In genomic region chr16:70430667-70431536, GRCh38 we compare ENCODE assay signal across 1 cellular context.
TF ChIP-seq lines count a peak whose summit lies in the region.

No MANE protein-coding gene starts in this region.

TF ChIP-seq in GM23338, 12 proteins besides CTCF, POLR2A, EP300 and RAD21 (continued from another document):
- TF ChIP-seq ZNF462 (CRISPR knock-in tag; IDR thresholded peaks at IDR 0.05) (no peak), NANOG (IDR thresholded peaks at IDR 0.05; ENCODE audit: borderline replicate concordance) (no peak), ZNF331 (CRISPR knock-in tag; IDR thresholded peaks at IDR 0.05; ENCODE audit: low read depth) (no peak), JUNB (IDR thresholded peaks at IDR 0.05; ENCODE audit: unreplicated experiment) (no peak), CREB1 (CRISPR knock-in tag; IDR thresholded peaks at IDR 0.05; ENCODE audit: low read depth) (no peak), EZH2phosphoT487 (IDR thresholded peaks at IDR 0.05; ENCODE audit: unreplicated experiment) (no peak), POLR2AphosphoS5 (IDR thresholded peaks at IDR 0.05; ENCODE audit: low read depth) (no peak)
